8 cellular contexts compared by ENCODE assay signal in genomic region chr1:21295059-21295401, GRCh38. TPM values are rescaled to one million over a fixed set of nuclear protein-coding genes. Genes with fewer than 3 reads are reported as not detected.
DNase-seq lines count a peak whose midpoint lies in the region; ATAC-seq, FAIRE-seq and TF ChIP-seq lines count a peak whose summit lies in the region.

No MANE protein-coding gene starts in this region.

- no peak for TF ChIP-seq POLR2A in endothelial cell of umbilical vein (IDR thresholded peaks at IDR 0.05; ENCODE audit: low read depth, low read length)
- no peak for TF ChIP-seq POLR2A in GM12892 (IDR thresholded peaks at IDR 0.05; ENCODE audit: low read depth, low read length)

- H3K9me1 ChIP-seq in endothelial cell of umbilical vein (replicated peaks; ENCODE audit: control insufficient read depth, extremely low read depth, insufficient read depth, low read length): no peaks in the 10 kb centered on the region

- POLR2A ChIA-PET in endothelial cell of umbilical vein (lab: Charles Lee): no interaction called here

- dilution Hi-C loops in endothelial cell of umbilical vein (cut with MboI; ENCODE audit: extremely low pct_ligation_motif_present, low sequenced_read_pairs): no loop called here

- no TSS peak for BruUV-seq in endothelial cell of umbilical vein (replicated peaks; lab: Mats Ljungman, UMichigan)

- peak; percentile 1 for ATAC-seq in HG02970 (IDR thresholded peaks at IDR 0.05; ENCODE audit: low FRiP score, unreplicated experiment)

- H3K79me2 ChIP-seq in endothelial cell of umbilical vein (ENCODE audit: control insufficient read depth, insufficient read depth, low read length): peaks cover 57% of the 10 kb centered on the region

- no peak overlapping the region for H3K9ac ChIP-seq in endothelial cell of umbilical vein (replicated peaks; ENCODE audit: extremely low read depth, insufficient read depth, low read length)

- no peak for TF ChIP-seq CTCF in endothelial cell of umbilical vein (IDR thresholded peaks at IDR 0.05; ENCODE audit: extremely low read depth in 1 of 2, insufficient read depth in 1 of 2, low read depth in 1 of 2, low read length in 2 of 2)

- intact Hi-C loops in endothelial cell of umbilical vein (cut with micrococcal nuclease): loop anchor here (2.0 kb wide), 1 partner anchor 14 kb away; no protein-coding TSS in a partner anchor

- FAIRE-seq in endothelial cell of umbilical vein (lab: Jason Lieb, UNC) (peak; percentile 87), GM12892 (lab: Jason Lieb, UNC) (no peak)

- H3K4me3 ChIP-seq in endothelial cell of umbilical vein (replicated peaks in 1 of 3; ENCODE audit: insufficient read depth in 1 of 3, low read depth in 1 of 3, low read length in 3 of 3): no peak overlapping the region

- H2AFZ ChIP-seq in endothelial cell of umbilical vein (ENCODE audit: low read depth, low read length): no peak overlapping the region

- H3K4me2 ChIP-seq in endothelial cell of umbilical vein (ENCODE audit: insufficient read depth, low read length): no peak overlapping the region

- peaks cover 0 to 3% of the 10 kb centered on the region in 2 experiments for H3K36me3 ChIP-seq in endothelial cell of umbilical vein (ENCODE audit: control insufficient read depth in 2 of 2, extremely low read depth in 1 of 2, insufficient read depth in 2 of 2, low read length in 2 of 2)

- peaks cover 35% of the 10 kb centered on the region for H3K4me1 ChIP-seq in endothelial cell of umbilical vein (ENCODE audit: control insufficient read depth, extremely low read depth, insufficient read depth, low read length)

- peak overlapping the region; percentile 36 for H3K27ac ChIP-seq in endothelial cell of umbilical vein (ENCODE audit: insufficient read depth, low read depth, low read length)

- DNase-seq in T-helper 22 cell (ENCODE audit: low read depth): peak; percentile 58
- peak; percentile 59 for DNase-seq in endothelial cell of umbilical vein (ENCODE audit: low read depth, low spot score)
- DNase-seq in stimulated activated CD8-positive, alpha-beta memory T cell treated with anti-CD3 and anti-CD28 coated beads, Interleukin-15, amount 100 ng/mL, for 48 hours (ENCODE audit: low read depth in 2 of 2): peak; percentile 47 to 58
- no peak for DNase-seq in amygdala (lab: John Stamatoyannopoulos, UW)
- DNase-seq in iPS-NIHi7 (ENCODE audit: extremely low spot score): no peak
- no peak for DNase-seq in SIG-M5 treated with dmso at 0.1 percent for 504 hours (lab: John Stamatoyannopoulos, UW; ENCODE audit: unreplicated experiment)
- no peak for DNase-seq in GM12892 (ENCODE audit: insufficient read length)

- H3K27me3 ChIP-seq in endothelial cell of umbilical vein (ENCODE audit: control insufficient read depth in 2 of 2, insufficient read depth in 2 of 2, low read length in 2 of 2): no peaks in the 10 kb centered on the region

- H3K9me3 ChIP-seq in endothelial cell of umbilical vein (replicated peaks; ENCODE audit: control insufficient read depth, insufficient read depth, low read length): no peaks in the 10 kb centered on the region

- CTCF ChIA-PET in endothelial cell of umbilical vein (lab: Charles Lee): interaction anchor here (0.9 to 4.8 kb wide), 8 partner anchors 9 to 75 kb away, joined by 3 to 24 read pairs (median 4); no protein-coding TSS in a partner anchor

- H4K20me1 ChIP-seq in endothelial cell of umbilical vein (replicated peaks; ENCODE audit: control insufficient read depth, extremely low read depth, insufficient read depth, low read length): no peaks in the 10 kb centered on the region

TF ChIP-seq in endothelial cell of umbilical vein, 7 proteins besides CTCF, POLR2A, EP300 and RAD21:
- TF ChIP-seq MAX (IDR thresholded peaks at IDR 0.05; ENCODE audit: insufficient read depth, insufficient read length) (no peak), JUN (IDR thresholded peaks at IDR 0.05; ENCODE audit: borderline replicate concordance, insufficient read depth, insufficient read length, low read depth) (peak; percentile 51), FOS (IDR thresholded peaks at IDR 0.05; ENCODE audit: borderline replicate concordance, insufficient read depth, low read length) (peak; percentile 85), GATA2 (IDR thresholded peaks at IDR 0.05; ENCODE audit: insufficient read depth, insufficient read length, low read depth, low read length) (peak; percentile 52), POLR2AphosphoS5 (IDR thresholded peaks at IDR 0.05; ENCODE audit: insufficient read depth, low read depth, low read length) (no peak), EZH2 (IDR thresholded peaks at IDR 0.05; ENCODE audit: borderline replicate concordance, low read depth, low read length, severe bottlenecking) (no peak)

RNA-seq across cellular contexts. Expression of gene ECE1, which starts 4.8 kb away (rescaled TPM):
- total RNA-seq in endothelial cell of umbilical vein: 496 and 562 TPM in 2 replicates
- 437 and 521 TPM in 2 replicates for polyA plus RNA-seq in endothelial cell of umbilical vein
- 352 and 358 TPM in 2 replicates for polyA plus RNA-seq in endothelial cell of umbilical vein (2011; cell fraction: cytosol; rRNA removed)
- polyA plus RNA-seq in endothelial cell of umbilical vein (2011; cell fraction: nucleus; rRNA removed): 291 and 306 TPM in 2 replicates
- polyA plus RNA-seq in endothelial cell of umbilical vein (2012): 366 and 394 TPM in 2 replicates
- 457 and 568 TPM in 2 replicates for polyA minus RNA-seq in endothelial cell of umbilical vein
- 16.8 TPM for polyA minus RNA-seq in endothelial cell of umbilical vein (2011; cell fraction: cytosol; rRNA and poly(A)+ RNA removed)
- polyA minus RNA-seq in endothelial cell of umbilical vein (2011; cell fraction: nucleus; rRNA and poly(A)+ RNA removed): 172 and 244 TPM in 2 replicates
- polyA plus RNA-seq in GM12892 (2012; ENCODE audit: missing spikeins): 16.7 TPM

Comparison
In these comparisons a context has a peak if more than half of its experiments do, and no peak if none do; other contexts are left out.
1. DNase-seq: peak in T-helper 22 cell (single experiment), endothelial cell of umbilical vein (single experiment) and stimulated activated CD8-positive, alpha-beta memory T cell treated with anti-CD3 and anti-CD28 coated beads, Interleukin-15, amount 100 ng/mL, for 48 hours (2 of 2); none in amygdala (0 of 56), iPS-NIHi7 (single experiment), SIG-M5 treated with dmso at 0.1 percent for 504 hours (single experiment) and GM12892 (single experiment).